ENCODE assay signal across 6 cellular contexts in genomic region chr14:22918519-22918808, GRCh38. TPM values are rescaled to one million over a fixed set of nuclear protein-coding genes. Genes with fewer than 3 reads are reported as not detected.
DNase-seq lines count a peak whose midpoint lies in the region; ATAC-seq and TF ChIP-seq lines count a peak whose summit lies in the region.

No MANE protein-coding gene starts in this region.

- H3K9me3 ChIP-seq in MG63 = no peaks in the 10 kb centered on the region
- no peaks in the 10 kb centered on the region for H3K9me3 ChIP-seq in gastroesophageal sphincter

- TF ChIP-seq CTCF in gastroesophageal sphincter (IDR thresholded peaks at IDR 0.05) = no peak

- H3K27me3 ChIP-seq in MG63 (no peaks in the 10 kb centered on the region), gastroesophageal sphincter (no peaks in the 10 kb centered on the region)

- H3K4me3 ChIP-seq in MG63 = peak overlapping the region; percentile 55
- H3K4me3 ChIP-seq in gastroesophageal sphincter = peak overlapping the region; percentile 55

- no peak for TF ChIP-seq EP300 in gastroesophageal sphincter (IDR thresholded peaks at IDR 0.05)

- H3K27ac ChIP-seq in gastroesophageal sphincter (peak overlapping the region; percentile 89 to 97 (median 90)), substantia nigra (ENCODE audit: low read depth, low read length, poor library complexity, severe bottlenecking) (peak overlapping the region; percentile 97)

- H3K36me3 ChIP-seq in MG63 (peaks cover 20% of the 10 kb centered on the region), gastroesophageal sphincter (peaks cover 0 to 37% of the 10 kb centered on the region in 2 donors)

- WGBS in gastroesophageal sphincter (ENCODE audit: low coverage in 1 of 2), 2 donors = 0% methylated on average over 6 to 11 of the region's 12 CpGs

- no peak for ATAC-seq in gastroesophageal sphincter

- peaks cover 0 to 47% (median 17%) of the 10 kb centered on the region in 3 donors for H3K4me1 ChIP-seq in gastroesophageal sphincter

- peak; percentile 54 for DNase-seq in D341Med (ENCODE audit: low spot score)
- DNase-seq in MG63 = no peak
- peak in 1 of 49 donors; percentile 42 for DNase-seq in substantia nigra (lab: John Stamatoyannopoulos, UW)
- no peak for DNase-seq in G401 (ENCODE audit: low spot score)
- no peak for DNase-seq in ecto neural progenitor cell (ENCODE audit: low spot score)

- TF ChIP-seq POLR2A in gastroesophageal sphincter (IDR thresholded peaks at IDR 0.05) = no peak

- in situ Hi-C loops in G401 (cut with HindIII; ENCODE audit: low sequenced_read_pairs) = no loop called here

RNA-seq across cellular contexts. Expression of gene RBM23, which starts 0.5 kb away (rescaled TPM):
- total RNA-seq in MG63 (2014; rRNA removed; shearing (Covaris generic); ENCODE audit: low replicate concordance) = 25.4 and 27.8 TPM in 2 replicates
- total RNA-seq in gastroesophageal sphincter = 100 to 1,000 TPM in 3 of 4 donors, 10 to 100 TPM in 1; 94.4 to 855 (median 368) TPM
- 62.2 and 78.0 TPM in 2 replicates for total RNA-seq in G401 (2014; rRNA removed; shearing (Covaris generic))

RNA-seq across cellular contexts. Expression of gene PRMT5, which starts 10.7 kb away (rescaled TPM):
- total RNA-seq in MG63 (2014; rRNA removed; shearing (Covaris generic); ENCODE audit: low replicate concordance) = 99.2 and 100 TPM in 2 replicates
- 10 to 100 TPM; 39.7 to 49.2 (median 43.2) TPM for total RNA-seq in gastroesophageal sphincter
- total RNA-seq in G401 (2014; rRNA removed; shearing (Covaris generic)) = 206 and 257 TPM in 2 replicates

RNA-seq across cellular contexts. Expression of gene REM2, which starts 35.4 kb away (rescaled TPM):
- not detected in 2 replicates for total RNA-seq in MG63 (2014; rRNA removed; shearing (Covaris generic); ENCODE audit: low replicate concordance)
- total RNA-seq in gastroesophageal sphincter = under 1 TPM; 0.20 to 0.93 (median 0.47) TPM
- not detected in 2 replicates for total RNA-seq in G401 (2014; rRNA removed; shearing (Covaris generic))

RNA-seq across cellular contexts. Expression of gene HAUS4, which starts 38.4 kb away (rescaled TPM):
- 41.3 and 76.1 TPM in 2 replicates for total RNA-seq in MG63 (2014; rRNA removed; shearing (Covaris generic); ENCODE audit: low replicate concordance)
- total RNA-seq in gastroesophageal sphincter = 10 to 100 TPM; 31.2 to 47.6 (median 43.1) TPM
- total RNA-seq in G401 (2014; rRNA removed; shearing (Covaris generic)) = 102 and 131 TPM in 2 replicates

RNA-seq across cellular contexts. Expression of gene LRP10, which starts 46.9 kb away (rescaled TPM):
- 6.4 and 21.9 TPM in 2 replicates for total RNA-seq in MG63 (2014; rRNA removed; shearing (Covaris generic); ENCODE audit: low replicate concordance)
- total RNA-seq in gastroesophageal sphincter = 100 to 1,000 TPM; 123 to 257 (median 163) TPM
- total RNA-seq in G401 (2014; rRNA removed; shearing (Covaris generic)) = 37.1 and 41.5 TPM in 2 replicates
